Comparison of ENCODE assay signal across 8 cellular contexts in genomic region chr6:79947191-79948173, GRCh38. TPM values are rescaled to one million over a fixed set of nuclear protein-coding genes. Genes with fewer than 3 reads are reported as not detected.
DNase-seq lines count a peak whose midpoint lies in the region; ATAC-seq, FAIRE-seq and TF ChIP-seq lines count a peak whose summit lies in the region.

TSS of gene ELOVL4 (minus strand) at chr6:79947553. CDS start at chr6:79947279, 274 bp downstream.

- peak within 1 kb of the TSS; percentile 99 for H2AFZ ChIP-seq in Loucy (ENCODE audit: low read length)

- no peak within 1 kb of the TSS for H3K27ac Mint-ChIP-seq in CD14-positive monocyte

- peak within 1 kb of the TSS; percentile 64 for H3K9ac ChIP-seq in Loucy (ENCODE audit: low read depth, low read length, poor library complexity, severe bottlenecking)

- no peaks in the 10 kb centered on the region for H3K9me2 ChIP-seq in Loucy (replicated peaks; ENCODE audit: low read depth, low read length)

- peak within 1 kb of the TSS; percentile 98 for H3K4me2 ChIP-seq in Loucy (ENCODE audit: low read depth, low read length, poor library complexity, severe bottlenecking)

- ATAC-seq in GM21423 (IDR thresholded peaks at IDR 0.05; ENCODE audit: unreplicated experiment) = peak; percentile 44

- H3K36me3 ChIP-seq in Loucy (ENCODE audit: insufficient read depth, low read length) = no peaks in the 10 kb centered on the region

- H3K27me3 Mint-ChIP-seq in CD14-positive monocyte (ENCODE audit: low read depth in 3 of 3) = peaks cover 53 to 67% (median 66%) of the 10 kb centered on the region in 3 donors

- H3K79me2 ChIP-seq in Loucy (ENCODE audit: insufficient read depth, low read length) = no peaks in the 10 kb centered on the region

- TF ChIP-seq CTCF in CD14-positive monocyte (IDR thresholded peaks at IDR 0.05) (no peak), Loucy (conservative IDR thresholded peaks at IDR 0.05; ENCODE audit: low read length) (no peak), astrocyte of the cerebellum (IDR thresholded peaks at IDR 0.05; ENCODE audit: low read depth, low read length, missing control alignments) (no peak)

- no peaks in the 10 kb centered on the region for H3K27me3 ChIP-seq in Loucy (ENCODE audit: insufficient read depth, low read length, poor library complexity, severe bottlenecking)

- intact Hi-C loops in CD14-positive monocyte (cut with micrococcal nuclease) = no loop called here

- FAIRE-seq in RCC 7860 (lab: Jason Lieb, UNC) = no peak

- H3K4me1 Mint-ChIP-seq in CD14-positive monocyte = peaks cover 15% of the 10 kb centered on the region

- no peaks in the 10 kb centered on the region for H4K20me1 ChIP-seq in Loucy (ENCODE audit: insufficient read depth, low read length, poor library complexity, severe bottlenecking)

- H3F3A ChIP-seq in Loucy (ENCODE audit: low read depth) = peaks cover 3% of the 10 kb centered on the region; the same call in 1 of the 2 replicates

- in situ Hi-C loops in astrocyte of the cerebellum (cut with HindIII; ENCODE audit: low sequenced_read_pairs) = no loop called here

- H3K4me3 Mint-ChIP-seq in CD14-positive monocyte = peak within 1 kb of the TSS; percentile 78 to 91

- H3K4me3 ChIP-seq in Loucy (ENCODE audit: low read length, poor library complexity, severe bottlenecking) (peak within 1 kb of the TSS; percentile 91), astrocyte of the cerebellum (ENCODE audit: low read depth, low read length) (peak within 1 kb of the TSS; percentile 90)

- no peaks in the 10 kb centered on the region for H3K9me3 ChIP-seq in Loucy (ENCODE audit: insufficient read depth, low read depth, low read length)

- H3K36me3 Mint-ChIP-seq in CD14-positive monocyte = peaks cover 3% of the 10 kb centered on the region in 2 donors

- H3K9me3 Mint-ChIP-seq in CD14-positive monocyte = peaks cover 0 to 9% (median 4%) of the 10 kb centered on the region in 7 donors

- DNase-seq in CD14-positive monocyte (ENCODE audit: low spot score) (peak; percentile 42), T follicular helper cell (ENCODE audit: low read depth) (peak; percentile 27), astrocyte of the cerebellum (ENCODE audit: low read depth) (peak; percentile 23), hippocampal formation (lab: John Stamatoyannopoulos, UW) (peak; percentile 53 to 78), renal cortical epithelial cell (ENCODE audit: low read depth) (peak; percentile 12), RCC 7860 (ENCODE audit: low spot score) (no peak)

- peaks cover 25% of the 10 kb centered on the region for H3K4me1 ChIP-seq in Loucy (ENCODE audit: insufficient read depth, low read length, poor library complexity, severe bottlenecking)

RNA-seq across cellular contexts. Expression of gene ELOVL4, which starts in this region (rescaled TPM):
- polyA plus RNA-seq in CD14-positive monocyte = not detected
- 1.4 TPM in 2 replicates for total RNA-seq in renal cortical epithelial cell

Comparison
In these comparisons a context has a peak if more than half of its experiments do, and no peak if none do; other contexts are left out.
1. Peak in DNase-seq in CD14-positive monocyte; RNA of the gene not detected or under 1 TPM.